Comparison of ENCODE assay signal across 19 cellular contexts in genomic region chr9:38084556-38084880, GRCh38. TPM values are rescaled to one million over a fixed set of nuclear protein-coding genes. Genes with fewer than 3 reads are reported as not detected.
A peak's percentile ranks its signal among the peaks of the same experiment; 100 is the strongest.
DNase-seq lines count a peak whose midpoint lies in the region; ATAC-seq, FAIRE-seq and TF ChIP-seq lines count a peak whose summit lies in the region.
"Had no signal": no experiment of that assay in that cellular context is flagged by ENCODE, and none has a peak within 500 bp of the region (broad histone marks: within the 10 kb centered on the region; RNA-seq: fewer than 3 reads in every experiment).

No MANE protein-coding gene starts in this region.

- no peak for TF ChIP-seq RAD21 in HepG2 (CRISPR knock-in tag; IDR thresholded peaks at IDR 0.05)

- no peak overlapping the region for H2AFZ ChIP-seq in HepG2 (ENCODE audit: low read length)
- H2AFZ ChIP-seq: PC-9 had no signal

- H3K9me3 ChIP-seq in right lobe of liver (no peaks in the 10 kb centered on the region), HepG2 (ENCODE audit: low read length) (no peaks in the 10 kb centered on the region), left lung (no peaks in the 10 kb centered on the region)

- ATAC-seq in right lobe of liver (peak in 3 of 4 donors; percentile 31 to 44 (median 43)), HepG2 (no peak), left lung (peak; percentile 43), HG02870 (IDR thresholded peaks at IDR 0.05; ENCODE audit: unreplicated experiment) (no peak)
- ATAC-seq: activated CD8-positive, alpha-beta T cell treated with anti-CD3 and anti-CD28 coated beads, Interleukin-2, amount 10 ng/mL, durations not matched to agents 7 days and 5 days; effector memory CD8-positive, alpha-beta T cell; HCT116 had no signal

- no TSS peak for BruUV-seq in HepG2 (replicated peaks; lab: Mats Ljungman, UMichigan)

- CTCF ChIA-PET in HepG2 (lab: Yijun Ruan, JAX; ENCODE audit: low intra/inter-chr PET ratio, low total read pairs): no interaction called here

- H3K79me2 ChIP-seq in HepG2 (ENCODE audit: insufficient read depth, low read length): no peaks in the 10 kb centered on the region

- no peaks in the 10 kb centered on the region for H3K27me3 ChIP-seq in right lobe of liver
- peaks cover 3 to 27% of the 10 kb centered on the region in 2 experiments; a peak in 4 of 5 replicates for H3K27me3 ChIP-seq in HepG2 (ENCODE audit: control insufficient read depth in 1 of 2, insufficient read depth in 2 of 2, low read length in 2 of 2)
- no peaks in the 10 kb centered on the region for H3K27me3 ChIP-seq in left lung

- no peak overlapping the region for H3K27ac ChIP-seq in right lobe of liver
- no peak overlapping the region for H3K27ac ChIP-seq in HepG2 (ENCODE audit: extremely low read length, insufficient read depth, low read length)
- H3K27ac ChIP-seq in left lung: no peak overlapping the region
- H3K27ac ChIP-seq: PC-9, VCaP had no signal

- TF ChIP-seq CTCF in right lobe of liver (IDR thresholded peaks at IDR 0.05): no peak
- TF ChIP-seq CTCF in HepG2 (CRISPR knock-in tag; IDR thresholded peaks at IDR 0.05): no peak
- TF ChIP-seq CTCF in left lung (IDR thresholded peaks at IDR 0.05): no peak

- in situ Hi-C loops in HepG2 (cut with HindIII; ENCODE audit: extremely low pct_ligation_motif_present, low pct_unique_long_range_greater_than_20kb): no loop called here

- H3K4me1 ChIP-seq in right lobe of liver: peaks cover 0 to 3% (median 0%) of the 10 kb centered on the region in 4 donors
- peaks cover 10% of the 10 kb centered on the region for H3K4me1 ChIP-seq in HepG2 (ENCODE audit: insufficient read depth, low read length)
- H3K4me1 ChIP-seq in left lung: peaks cover 0 to 41% of the 10 kb centered on the region in 2 donors

- H3K4me3 ChIP-seq in right lobe of liver (no peak overlapping the region), HepG2 (replicated peaks in 1 of 3; ENCODE audit: insufficient read depth in 1 of 3, low read depth in 2 of 3, low read length in 3 of 3) (no peak overlapping the region), left lung (no peak overlapping the region)
- H3K4me3 ChIP-seq: PC-9 had no signal

- intact Hi-C loops in right lobe of liver (cut with DNase I): no loop called here
- intact Hi-C loops in HepG2 (cut with micrococcal nuclease; ENCODE audit: unreplicated experiment): no loop called here
- intact Hi-C loops in left lung (cut with DNase I): loop anchor here in 1 of 2 donors (10.0 kb wide), 1 partner anchor 170 kb away; no protein-coding TSS in a partner anchor

- no peak overlapping the region for H3K9ac ChIP-seq in HepG2 (ENCODE audit: insufficient read depth, low read depth, low read length)

- POLR2A ChIA-PET in HepG2 (lab: Yijun Ruan, JAX): no interaction called here

- H3K4me2 ChIP-seq in HepG2 (ENCODE audit: low read depth, low read length): no peak overlapping the region

- H4K20me1 ChIP-seq in HepG2 (ENCODE audit: insufficient read depth, low read length): no peaks in the 10 kb centered on the region

- TF ChIP-seq EP300 in HepG2 (IDR thresholded peaks at IDR 0.05; ENCODE audit: low read depth in 2 of 2, low read length in 2 of 2) (no peak), HepG2 (CRISPR knock-in tag; IDR thresholded peaks at IDR 0.05; ENCODE audit: borderline replicate concordance) (no peak)

- 54% methylated on average over 5 of the region's 5 CpGs for WGBS in right lobe of liver (ENCODE audit: insufficient coverage, low coverage, low lambda C conversion rate, missing lambda C conversion rate)
- WGBS in HepG2 (ENCODE audit: low lambda C conversion rate): 67% methylated on average over 5 of the region's 5 CpGs

- DNase-seq in right lobe of liver (no peak), HepG2 (ENCODE audit: low spot score) (no peak), UCSD-AML1 (lab: John Stamatoyannopoulos, UW; ENCODE audit: unreplicated experiment) (peak; percentile 48), left lung (peak in 1 of 2 donors; percentile 68), NCI-H2171 treated with DMSO at 0.1 percent for 48 hours (lab: John Stamatoyannopoulos, UW) (no peak), GM19240 (ENCODE audit: insufficient read length, low spot score) (no peak)
- DNase-seq in stimulated activated CD4-positive, alpha-beta T cell treated with anti-CD3 and anti-CD28 coated beads, Interleukin-2, amount 100 ng/mL, for 48 hours: no peak
- DNase-seq: activated CD8-positive, alpha-beta T cell treated with anti-CD3 and anti-CD28 coated beads, Interleukin-2, amount 10 ng/mL, durations not matched to agents 7 days and 5 days; central memory CD4-positive, alpha-beta T cell; COR-L47; effector memory CD8-positive, alpha-beta T cell; NCI-H2029; NCI-H524 had no signal

- no peaks in the 10 kb centered on the region for H3K36me3 ChIP-seq in right lobe of liver
- H3K36me3 ChIP-seq in HepG2 (replicated peaks in 1 of 2; ENCODE audit: control insufficient read depth in 1 of 2, insufficient read depth in 2 of 2, low read length in 2 of 2): no peaks in the 10 kb centered on the region
- H3K36me3 ChIP-seq in left lung: no peaks in the 10 kb centered on the region

- no peak for TF ChIP-seq POLR2A in right lobe of liver (IDR thresholded peaks at IDR 0.05)
- no peak for TF ChIP-seq POLR2A in HepG2 (IDR thresholded peaks at IDR 0.05; ENCODE audit: insufficient read depth in 1 of 2, low read depth in 2 of 2, low read length in 2 of 2)

- FAIRE-seq in HepG2 (lab: Jason Lieb, UNC): no peak
- FAIRE-seq: HTR-8/SVneo, keratinocyte had no signal

TF ChIP-seq in HepG2, 621 proteins besides CTCF, POLR2A, EP300 and RAD21:
- TF ChIP-seq KAT2B (IDR thresholded peaks at IDR 0.05; ENCODE audit: borderline replicate concordance, low read depth, low read length): no peak
- TF ChIP-seq SNAI1 (CRISPR knock-in tag; IDR thresholded peaks at IDR 0.05; ENCODE audit: borderline replicate concordance): no peak
- no peak for TF ChIP-seq TCF7 (IDR thresholded peaks at IDR 0.05; ENCODE audit: low read depth)
- no peak for TF ChIP-seq SALL2 (CRISPR knock-in tag; IDR thresholded peaks at IDR 0.05)
- TF ChIP-seq KDM2A (CRISPR knock-in tag; IDR thresholded peaks at IDR 0.05; ENCODE audit: borderline replicate concordance, low read depth): no peak
- TF ChIP-seq ZNF160 (CRISPR knock-in tag; IDR thresholded peaks at IDR 0.05): no peak

RNA-seq across cellular contexts. Expression of gene SHB, which starts 15.5 kb away (rescaled TPM):
- total RNA-seq in right lobe of liver (10 to 100 TPM; 12.0 to 43.1 (median 21.9) TPM), HepG2 (2016; rRNA removed; fragmentation: Illumina TruSeq; extraction: Trizol) (14.7 and 19.4 TPM in 2 replicates), left lung (10 to 100 TPM; 26.7 to 26.8 TPM)
- total RNA-seq in HepG2 (2016; cell fraction: cytosol; rRNA removed; fragmentation: Illumina TruSeq; extraction: Trizol; ENCODE audit: low read depth): 7.3 and 8.2 TPM in 2 replicates
- total RNA-seq in HepG2 (2016; cell fraction: insoluble cytoplasmic fraction; rRNA removed; fragmentation: Illumina TruSeq; extraction: Trizol): 12.9 and 18.0 TPM in 2 replicates
- total RNA-seq in HepG2 (2016; cell fraction: membrane; rRNA removed; fragmentation: Illumina TruSeq; extraction: Trizol): 16.0 and 20.4 TPM in 2 replicates
- total RNA-seq in HepG2 (2016; cell fraction: nucleus; rRNA removed; fragmentation: Illumina TruSeq; extraction: Trizol): 12.0 and 14.5 TPM in 2 replicates
- polyA plus RNA-seq in HepG2 (2011; rRNA removed): 20.7 and 25.3 TPM in 2 replicates
- polyA plus RNA-seq in HepG2 (2011; cell fraction: cytosol; rRNA removed): 19.8 and 24.1 TPM in 2 replicates
- polyA plus RNA-seq in HepG2 (2011; cell fraction: nucleus; rRNA removed): 26.3 and 29.8 TPM in 2 replicates
- 16.2 and 22.8 TPM in 2 replicates for polyA plus RNA-seq in HepG2 (2012)
- polyA plus RNA-seq in HepG2 (2016; cell fraction: cytosol; fragmentation: Illumina TruSeq; extraction: Trizol; ENCODE audit: low read depth): 9.0 and 11.2 TPM in 2 replicates
- 21.3 and 23.2 TPM in 2 replicates for polyA plus RNA-seq in HepG2 (2016; cell fraction: insoluble cytoplasmic fraction; fragmentation: Illumina TruSeq; extraction: Trizol; ENCODE audit: low read depth)
- 18.0 and 21.9 TPM in 2 replicates for polyA plus RNA-seq in HepG2 (2016; cell fraction: membrane; fragmentation: Illumina TruSeq; extraction: Trizol; ENCODE audit: low read depth)
- 17.6 and 17.8 TPM in 2 replicates for polyA plus RNA-seq in HepG2 (2016; cell fraction: nucleus; fragmentation: Illumina TruSeq; extraction: Trizol; ENCODE audit: insufficient read depth, low read depth)
- 8.6 and 37.7 TPM in 2 replicates for polyA minus RNA-seq in HepG2 (2011; rRNA and poly(A)+ RNA removed; ENCODE audit: low replicate concordance)
- polyA minus RNA-seq in HepG2 (2011; cell fraction: cytosol; rRNA and poly(A)+ RNA removed): 28.1 and 28.8 TPM in 2 replicates
- 42.1 and 49.2 TPM in 2 replicates for polyA minus RNA-seq in HepG2 (2011; cell fraction: nucleus; rRNA and poly(A)+ RNA removed)

Comparison
In these comparisons a context has a peak if more than half of its experiments do, and no peak if none do; other contexts are left out.
1. ATAC-seq: peak in right lobe of liver (3 of 4) and left lung (single experiment); none in HepG2 (single experiment) and HG02870 (single experiment).